Comparison of ENCODE assay signal across 2 cellular contexts in the genomic region with DNA sequence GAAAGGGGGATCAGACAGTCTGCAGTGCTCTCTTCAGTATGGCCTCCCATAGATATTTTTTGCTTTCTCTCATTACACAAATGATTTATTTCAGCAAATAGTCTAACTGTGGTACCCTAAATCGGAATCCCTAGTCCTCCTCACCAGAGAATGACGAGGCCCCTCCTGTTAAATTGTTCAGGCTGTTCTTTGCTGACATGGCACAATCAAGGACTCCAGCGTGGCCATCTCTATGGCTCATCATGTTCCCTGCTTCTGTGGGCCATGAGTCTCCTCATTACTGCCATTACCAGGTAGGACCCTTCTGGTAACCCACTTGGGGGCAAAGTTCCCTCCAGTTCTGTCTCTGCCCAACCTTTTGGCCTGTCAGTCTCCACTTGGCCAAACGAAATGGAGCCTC.
TF ChIP-seq lines count a peak whose summit lies in the region.

No MANE protein-coding gene starts in this region.

TF ChIP-seq in HepG2, 621 proteins besides CTCF, POLR2A, EP300 and RAD21:
- TF ChIP-seq MTF2 (CRISPR knock-in tag; IDR thresholded peaks at IDR 0.05; ENCODE audit: borderline replicate concordance) (no peak), LCORL (IDR thresholded peaks at IDR 0.05) (no peak), LCORL (CRISPR knock-in tag; IDR thresholded peaks at IDR 0.05) (no peak), ATF7-NPFF (CRISPR knock-in tag; IDR thresholded peaks at IDR 0.05; ENCODE audit: low read depth) (no peak), ZNF878 (CRISPR knock-in tag; IDR thresholded peaks at IDR 0.05) (no peak), PHF5A (CRISPR knock-in tag; IDR thresholded peaks at IDR 0.05; ENCODE audit: low read depth, unreplicated experiment) (no peak), MAFK (conservative IDR thresholded peaks at IDR 0.05 in 1 of 2, IDR thresholded peaks at IDR 0.05 in 1 of 2; ENCODE audit: low read length in 2 of 2) (peak; percentile 94 to 96), CAMTA2 (CRISPR knock-in tag; IDR thresholded peaks at IDR 0.05; ENCODE audit: borderline replicate concordance) (no peak), MAFF (IDR thresholded peaks at IDR 0.05; ENCODE audit: low read depth, low read length) (peak; percentile 93)
TF ChIP-seq in HepG2: peak in this region for 2.

TF ChIP-seq in GM12878, 131 proteins besides CTCF, POLR2A, EP300 and RAD21:
- TF ChIP-seq PKNOX1 (IDR thresholded peaks at IDR 0.05) (no peak), USF2 (IDR thresholded peaks at IDR 0.05; ENCODE audit: borderline replicate concordance, low read depth, low read length) (no peak), BRCA1 (IDR thresholded peaks at IDR 0.05; ENCODE audit: low read depth, low read length) (no peak), BCLAF1 (IDR thresholded peaks at IDR 0.05) (no peak), CBFB (IDR thresholded peaks at IDR 0.05; ENCODE audit: low read depth) (no peak), TCF12 (IDR thresholded peaks at IDR 0.05; ENCODE audit: low read depth, low read length) (no peak), SREBF1 (IDR thresholded peaks at IDR 0.05; ENCODE audit: low read length) (no peak), TCF7 (IDR thresholded peaks at IDR 0.05; ENCODE audit: borderline replicate concordance) (no peak), SMARCA5 (IDR thresholded peaks at IDR 0.05) (no peak), TAF1 (IDR thresholded peaks at IDR 0.05; ENCODE audit: borderline replicate concordance, low read depth, low read length) (no peak), YY1 (IDR thresholded peaks at IDR 0.05; ENCODE audit: low read depth, low read length) (no peak), WRNIP1 (IDR thresholded peaks at IDR 0.05; ENCODE audit: borderline replicate concordance, low read depth, low read length) (no peak), ESRRA (IDR thresholded peaks at IDR 0.05; ENCODE audit: low read length) (no peak), NFXL1 (IDR thresholded peaks at IDR 0.05; ENCODE audit: borderline replicate concordance) (no peak), YBX1 (IDR thresholded peaks at IDR 0.05) (no peak), JUNB (IDR thresholded peaks at IDR 0.05) (no peak), RFX5 (IDR thresholded peaks at IDR 0.05; ENCODE audit: low read depth, low read length) (no peak)
- TF ChIP-seq, protein P1, sequence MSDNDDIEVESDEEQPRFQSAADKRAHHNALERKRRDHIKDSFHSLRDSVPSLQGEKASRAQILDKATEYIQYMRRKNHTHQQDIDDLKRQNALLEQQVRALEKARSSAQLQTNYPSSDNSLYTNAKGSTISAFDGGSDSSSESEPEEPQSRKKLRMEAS (IDR thresholded peaks at IDR 0.05; ENCODE audit: low read depth, low read length): no peak
TF ChIP-seq in GM12878: peak in this region for 0.
